In genomic region chr2:231810905-231811304, GRCh38 we compare ENCODE assay signal across 16 cellular contexts. TPM values are rescaled to one million over a fixed set of nuclear protein-coding genes. Genes with fewer than 3 reads are reported as not detected.
DNase-seq lines count a peak whose midpoint lies in the region; ATAC-seq and TF ChIP-seq lines count a peak whose summit lies in the region.
"Had no signal": no experiment of that assay in that cellular context is flagged by ENCODE, and none has a peak within 500 bp of the region (broad histone marks: within the 10 kb centered on the region; RNA-seq: fewer than 3 reads in every experiment).

No MANE protein-coding gene starts in this region.

- no peak for TF ChIP-seq CTCF in epithelial cell of esophagus (IDR thresholded peaks at IDR 0.05; ENCODE audit: insufficient read depth, low read depth, low read length, missing control alignments)
- TF ChIP-seq CTCF in CD4-positive, alpha-beta T cell (IDR thresholded peaks at IDR 0.05) = no peak

- no peak overlapping the region for H3K27ac ChIP-seq in CD4-positive, alpha-beta T cell (ENCODE audit: low read depth, low read length)
- H3K27ac ChIP-seq: KMS-11, skin epidermis, thyroid gland had no signal

- no peaks in the 10 kb centered on the region for H3K27me3 ChIP-seq in CD4-positive, alpha-beta T cell (ENCODE audit: control insufficient read depth, insufficient read depth, low read length)
- H3K27me3 ChIP-seq: thyroid gland had no signal

- no peak overlapping the region for H3K27ac Mint-ChIP-seq in effector memory CD8-positive, alpha-beta T cell
- no peak overlapping the region for H3K27ac Mint-ChIP-seq in CD4-positive, alpha-beta T cell
- H3K27ac Mint-ChIP-seq: activated naive CD8-positive, alpha-beta T cell treated with anti-CD3 and anti-CD28 coated beads, Interleukin-2, amount 10 ng/mL, durations not matched to agents 7 days and 5 days; dendritic cell treated with granulocyte-macrophage colony-stimulating factor and Interleukin-4, amounts not matched to agents 40 ng/mL and 50 ng/mL, for 4 days had no signal

- no peaks in the 10 kb centered on the region for H3K9me3 Mint-ChIP-seq in effector memory CD8-positive, alpha-beta T cell
- no peaks in the 10 kb centered on the region for H3K9me3 Mint-ChIP-seq in CD4-positive, alpha-beta T cell
- H3K9me3 Mint-ChIP-seq: dendritic cell treated with granulocyte-macrophage colony-stimulating factor and Interleukin-4, amounts not matched to agents 40 ng/mL and 50 ng/mL, for 4 days had no signal

- no peak for ATAC-seq in effector memory CD8-positive, alpha-beta T cell (replicated peaks)
- ATAC-seq in CD4-positive, alpha-beta T cell (ENCODE audit: poor library complexity) = no peak
- ATAC-seq: activated CD4-positive, CD25-positive, alpha-beta regulatory T cell treated with anti-CD3 and anti-CD28 coated beads, Interleukin-2, amount 50 U/mL, for 24 hours had no signal

- H3K9me3 ChIP-seq in CD4-positive, alpha-beta T cell (ENCODE audit: control insufficient read depth, low read length) = no peaks in the 10 kb centered on the region
- H3K9me3 ChIP-seq: thyroid gland had no signal

- H3K36me3 Mint-ChIP-seq in effector memory CD8-positive, alpha-beta T cell (ENCODE audit: insufficient read depth) = peaks cover 27% of the 10 kb centered on the region
- peaks cover 77% of the 10 kb centered on the region for H3K36me3 Mint-ChIP-seq in CD4-positive, alpha-beta T cell (ENCODE audit: low read depth)

- peak; percentile 68 for DNase-seq in GM03348 (ENCODE audit: low spot score)
- DNase-seq in NCI-H226 = peak; percentile 70
- DNase-seq in epithelial cell of esophagus (ENCODE audit: low read depth) = peak; percentile 62
- DNase-seq in renal cortical epithelial cell (ENCODE audit: low read depth) = peak; percentile 16
- DNase-seq in effector memory CD8-positive, alpha-beta T cell = no peak
- no peak for DNase-seq in middle frontal gyrus (ENCODE audit: extremely low spot score, low spot score)
- no peak for DNase-seq in COLO668 (lab: John Stamatoyannopoulos, UW; ENCODE audit: unreplicated experiment)
- DNase-seq in CD4-positive, alpha-beta T cell = no peak
- DNase-seq: activated naive CD8-positive, alpha-beta T cell treated with anti-CD3 and anti-CD28 coated beads, Interleukin-2, amount 10 ng/mL, durations not matched to agents 7 days and 5 days; NCI-H2029; NK-92 treated with Interleukin-12 subunit alpha and Interleukin-12 subunit beta, amount 100 ng/mL, for 24 hours; thyroid gland had no signal

- no peak overlapping the region for H3K4me3 Mint-ChIP-seq in effector memory CD8-positive, alpha-beta T cell
- no peak overlapping the region for H3K4me3 Mint-ChIP-seq in CD4-positive, alpha-beta T cell
- H3K4me3 Mint-ChIP-seq: activated naive CD8-positive, alpha-beta T cell treated with anti-CD3 and anti-CD28 coated beads, Interleukin-2, amount 10 ng/mL, durations not matched to agents 7 days and 5 days; dendritic cell treated with granulocyte-macrophage colony-stimulating factor and Interleukin-4, amounts not matched to agents 40 ng/mL and 50 ng/mL, for 4 days had no signal

- intact Hi-C loops in CD4-positive, alpha-beta T cell (cut with DNase I, micrococcal nuclease) = no loop called here

- H3K27me3 Mint-ChIP-seq in effector memory CD8-positive, alpha-beta T cell = no peaks in the 10 kb centered on the region
- H3K27me3 Mint-ChIP-seq in CD4-positive, alpha-beta T cell = no peaks in the 10 kb centered on the region
- H3K27me3 Mint-ChIP-seq: activated naive CD8-positive, alpha-beta T cell treated with anti-CD3 and anti-CD28 coated beads, Interleukin-2, amount 10 ng/mL, durations not matched to agents 7 days and 5 days; dendritic cell treated with granulocyte-macrophage colony-stimulating factor and Interleukin-4, amounts not matched to agents 40 ng/mL and 50 ng/mL, for 4 days had no signal

- no peaks in the 10 kb centered on the region for H3K4me1 Mint-ChIP-seq in effector memory CD8-positive, alpha-beta T cell (ENCODE audit: low read depth in 2 of 2)
- no peaks in the 10 kb centered on the region for H3K4me1 Mint-ChIP-seq in CD4-positive, alpha-beta T cell (ENCODE audit: low read depth)

- H3K4me3 ChIP-seq in epithelial cell of esophagus (ENCODE audit: low read length) = no peak overlapping the region
- H3K4me3 ChIP-seq: skin epidermis, thyroid gland had no signal

- POLR2A ChIA-PET in CD4-positive, alpha-beta T cell (lab: Charles Lee) = no interaction called here

- CTCF ChIA-PET in CD4-positive, alpha-beta T cell (lab: Charles Lee) = no interaction called here

RNA-seq across cellular contexts. Expression of gene COPS7B, which starts 24.7 kb away (rescaled TPM):
- 7.8 and 16.8 TPM in 2 replicates for total RNA-seq in renal cortical epithelial cell
- total RNA-seq in CD4-positive, alpha-beta T cell = 10 to 100 TPM; 27.6 to 29.9 TPM

RNA-seq across cellular contexts. Expression of gene PDE6D, which starts 29.8 kb away (rescaled TPM):
- total RNA-seq in renal cortical epithelial cell = 19.1 and 25.0 TPM in 2 replicates
- 1 to 10 TPM; 5.9 to 7.0 TPM for total RNA-seq in CD4-positive, alpha-beta T cell

Comparison
In these comparisons a context has a peak if more than half of its experiments do, and no peak if none do; other contexts are left out.
1. DNase-seq: peak in GM03348 (single experiment), NCI-H226 (single experiment), epithelial cell of esophagus (single experiment) and renal cortical epithelial cell (single experiment); none in effector memory CD8-positive, alpha-beta T cell (0 of 3), middle frontal gyrus (single experiment), COLO668 (single experiment) and CD4-positive, alpha-beta T cell (0 of 10).